Comparison of ENCODE assay signal across 22 cellular contexts in the genomic region with DNA sequence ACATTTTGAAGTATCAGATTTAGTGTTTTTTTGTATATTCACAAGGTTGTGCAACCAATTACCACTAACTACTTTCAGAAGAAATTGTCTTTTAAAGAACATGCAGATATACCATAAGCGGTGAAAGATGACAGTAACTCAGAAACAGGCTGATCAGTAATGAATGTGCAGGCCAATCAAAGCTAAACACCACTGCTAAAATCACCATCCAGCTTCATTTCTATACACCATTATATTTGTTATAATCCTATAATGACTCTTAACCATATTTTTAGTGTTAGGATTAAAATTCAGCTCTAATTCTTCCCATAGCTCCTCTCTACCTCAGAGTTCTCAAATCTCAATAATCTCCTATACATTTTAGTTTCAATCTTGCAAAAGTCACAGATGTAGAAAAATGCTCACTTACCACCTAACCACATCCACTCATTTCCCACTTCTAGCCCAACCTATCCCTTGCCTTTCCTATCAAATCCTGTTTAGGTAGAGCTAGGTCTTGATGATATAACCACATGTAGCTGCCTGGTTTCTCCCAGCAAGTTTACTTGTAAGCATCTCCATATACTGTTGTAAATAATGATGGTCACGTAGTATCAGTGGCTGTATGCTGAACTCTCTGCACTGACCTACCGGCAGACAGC. TPM values are rescaled to one million over a fixed set of nuclear protein-coding genes. Genes with fewer than 3 reads are reported as not detected.
DNase-seq lines count a peak whose midpoint lies in the region; ATAC-seq, FAIRE-seq and TF ChIP-seq lines count a peak whose summit lies in the region.
"Had no signal": no experiment of that assay in that cellular context is flagged by ENCODE, and none has a peak within 500 bp of the region (broad histone marks: within the 10 kb centered on the region; RNA-seq: fewer than 3 reads in every experiment).

No MANE protein-coding gene starts in this region.

- peak overlapping the region; percentile 25 for H3K4me2 ChIP-seq in OCI-LY3 (ENCODE audit: low read length)
- peak overlapping the region; percentile 16 for H3K4me2 ChIP-seq in endothelial cell of umbilical vein (ENCODE audit: insufficient read depth, low read length)

- ATAC-seq in natural killer cell treated with Interleukin-12 subunit alpha and Interleukin-12 subunit beta and Interleukin-15 and Interleukin-18, amount 100 ng/mL, for 72 hours = peak; percentile 40 to 83
- ATAC-seq in natural killer cell = no peak
- ATAC-seq in HG03159 (IDR thresholded peaks at IDR 0.05; ENCODE audit: unreplicated experiment) = no peak
- ATAC-seq in HG03432 (IDR thresholded peaks at IDR 0.05; ENCODE audit: unreplicated experiment) = no peak
- ATAC-seq: left ventricle myocardium superior, PC-3, T-helper 17 cell had no signal

- FAIRE-seq in endothelial cell of umbilical vein (lab: Jason Lieb, UNC) = peak; percentile 55
- FAIRE-seq: frontal cortex had no signal

- no peaks in the 10 kb centered on the region for H3K27me3 ChIP-seq in OCI-LY3 (ENCODE audit: low read depth, low read length)
- no peaks in the 10 kb centered on the region for H3K27me3 ChIP-seq in endothelial cell of umbilical vein (ENCODE audit: control insufficient read depth in 2 of 2, insufficient read depth in 2 of 2, low read length in 2 of 2)
- H3K27me3 ChIP-seq: SJCRH30 had no signal

- POLR2A ChIA-PET in endothelial cell of umbilical vein (lab: Charles Lee) = no interaction called here

- no peak for TF ChIP-seq CTCF in natural killer cell (IDR thresholded peaks at IDR 0.05)
- no peak for TF ChIP-seq CTCF in OCI-LY3 (IDR thresholded peaks at IDR 0.05; ENCODE audit: low read depth, low read length)
- no peak for TF ChIP-seq CTCF in endothelial cell of umbilical vein (IDR thresholded peaks at IDR 0.05; ENCODE audit: extremely low read depth in 1 of 2, insufficient read depth in 1 of 2, low read depth in 1 of 2, low read length in 2 of 2)

- CTCF ChIA-PET in endothelial cell of umbilical vein (lab: Charles Lee) = interaction anchor here (0.9 to 6.0 kb wide), 6 partner anchors 12 to 197 kb away, joined by 3 to 39 read pairs (median 5); a partner anchor contains a TSS

- H3K4me1 ChIP-seq in OCI-LY3 (ENCODE audit: low read length) (peaks cover 51% of the 10 kb centered on the region), endothelial cell of umbilical vein (ENCODE audit: control insufficient read depth, extremely low read depth, insufficient read depth, low read length) (peaks cover 5% of the 10 kb centered on the region)
- H3K4me1 ChIP-seq: SJCRH30 had no signal

- no peaks in the 10 kb centered on the region for H3K27me3 Mint-ChIP-seq in natural killer cell treated with Interleukin-12 subunit alpha and Interleukin-12 subunit beta and Interleukin-15 and Interleukin-18, amount 100 ng/mL, for 72 hours
- H3K27me3 Mint-ChIP-seq in natural killer cell (ENCODE audit: low read depth in 2 of 2) = no peaks in the 10 kb centered on the region
- H3K27me3 Mint-ChIP-seq: activated naive CD4-positive, alpha-beta T cell treated with anti-CD3 and anti-CD28 coated beads, Interleukin-2, amount 10 ng/mL, durations not matched to agents 7 days and 5 days; CD4-positive, alpha-beta T cell; T-helper 17 cell had no signal

- TF ChIP-seq POLR2A in endothelial cell of umbilical vein (IDR thresholded peaks at IDR 0.05; ENCODE audit: low read depth, low read length) = no peak

- no peaks in the 10 kb centered on the region for H3K9me3 Mint-ChIP-seq in natural killer cell treated with Interleukin-12 subunit alpha and Interleukin-12 subunit beta and Interleukin-15 and Interleukin-18, amount 100 ng/mL, for 72 hours
- H3K9me3 Mint-ChIP-seq in natural killer cell = no peaks in the 10 kb centered on the region
- H3K9me3 Mint-ChIP-seq: activated naive CD4-positive, alpha-beta T cell treated with anti-CD3 and anti-CD28 coated beads, Interleukin-2, amount 10 ng/mL, durations not matched to agents 7 days and 5 days; CD4-positive, alpha-beta T cell had no signal

- H3K9me1 ChIP-seq in endothelial cell of umbilical vein (replicated peaks; ENCODE audit: control insufficient read depth, extremely low read depth, insufficient read depth, low read length) = no peaks in the 10 kb centered on the region

- H3K27ac ChIP-seq in OCI-LY3 (ENCODE audit: low read length) (no peak overlapping the region), endothelial cell of umbilical vein (ENCODE audit: insufficient read depth, low read depth, low read length) (no peak overlapping the region)
- H3K27ac ChIP-seq: SJCRH30 had no signal

- no peak overlapping the region for H2AFZ ChIP-seq in OCI-LY3 (ENCODE audit: low read depth, low read length)
- H2AFZ ChIP-seq in endothelial cell of umbilical vein (ENCODE audit: low read depth, low read length) = peak overlapping the region; percentile 64

- H3K9ac ChIP-seq in OCI-LY3 (ENCODE audit: low read length) (no peak overlapping the region), endothelial cell of umbilical vein (replicated peaks; ENCODE audit: extremely low read depth, insufficient read depth, low read length) (no peak overlapping the region)

- H3K79me2 ChIP-seq in OCI-LY3 (ENCODE audit: low read length) = no peaks in the 10 kb centered on the region
- H3K79me2 ChIP-seq in endothelial cell of umbilical vein (ENCODE audit: control insufficient read depth, insufficient read depth, low read length) = no peaks in the 10 kb centered on the region

- H3K27ac Mint-ChIP-seq in natural killer cell treated with Interleukin-12 subunit alpha and Interleukin-12 subunit beta and Interleukin-15 and Interleukin-18, amount 100 ng/mL, for 72 hours = peak overlapping the region; percentile 14 to 61
- H3K27ac Mint-ChIP-seq in natural killer cell = no peak overlapping the region
- H3K27ac Mint-ChIP-seq: activated naive CD4-positive, alpha-beta T cell treated with anti-CD3 and anti-CD28 coated beads, Interleukin-2, amount 10 ng/mL, durations not matched to agents 7 days and 5 days; CD4-positive, alpha-beta T cell had no signal

- peaks cover 1% of the 10 kb centered on the region for H3K36me3 Mint-ChIP-seq in natural killer cell treated with Interleukin-12 subunit alpha and Interleukin-12 subunit beta and Interleukin-15 and Interleukin-18, amount 100 ng/mL, for 72 hours
- no peaks in the 10 kb centered on the region for H3K36me3 Mint-ChIP-seq in natural killer cell

- H3K9me3 ChIP-seq in OCI-LY3 (ENCODE audit: insufficient read depth, low read length) (no peaks in the 10 kb centered on the region), endothelial cell of umbilical vein (replicated peaks; ENCODE audit: control insufficient read depth, insufficient read depth, low read length) (no peaks in the 10 kb centered on the region)
- H3K9me3 ChIP-seq: SJCRH30 had no signal

- intact Hi-C loops in natural killer cell (cut with micrococcal nuclease) (no loop called here), endothelial cell of umbilical vein (cut with micrococcal nuclease) (no loop called here)

- BruUV-seq in endothelial cell of umbilical vein (replicated peaks; lab: Mats Ljungman, UMichigan) = no TSS peak

- no peak for DNase-seq in natural killer cell treated with Interleukin-12 subunit alpha and Interleukin-12 subunit beta and Interleukin-15 and Interleukin-18, amount 100 ng/mL, for 72 hours (ENCODE audit: low spot score)
- DNase-seq in natural killer cell (no peak), endothelial cell of umbilical vein (ENCODE audit: low read depth, low spot score) (no peak), RPMI8226 (no peak)
- DNase-seq: activated CD8-positive, alpha-beta memory T cell treated with anti-CD3 and anti-CD28 coated beads, Interleukin-2, amount 50 U/mL, for 4 hours; activated naive CD4-positive, alpha-beta T cell treated with anti-CD3 and anti-CD28 coated beads, Interleukin-2, amount 10 ng/mL, durations not matched to agents 7 days and 5 days; CD4-positive, alpha-beta T cell; effector CD8-positive, alpha-beta T cell; hypothalamus; Kasumi-1; left ventricle myocardium superior; NCI-H1105; NCI-H2081 treated with DMSO at 0.1 percent for 48 hours; NCI-H82; PC-3; SJCRH30; stimulated activated CD8-positive, alpha-beta memory T cell treated with anti-CD3 and anti-CD28 coated beads, Interleukin-4, amount 100 ng/mL, for 48 hours; T-helper 17 cell had no signal

- H4K20me1 ChIP-seq in OCI-LY3 (ENCODE audit: insufficient read depth, low read length) (no peaks in the 10 kb centered on the region), endothelial cell of umbilical vein (replicated peaks; ENCODE audit: control insufficient read depth, extremely low read depth, insufficient read depth, low read length) (no peaks in the 10 kb centered on the region)

- H3K4me3 ChIP-seq in OCI-LY3 (ENCODE audit: low read length) (no peak overlapping the region), endothelial cell of umbilical vein (replicated peaks in 1 of 3; ENCODE audit: insufficient read depth in 1 of 3, low read depth in 1 of 3, low read length in 3 of 3) (no peak overlapping the region)
- H3K4me3 ChIP-seq: SJCRH30 had no signal

- H3K36me3 ChIP-seq in OCI-LY3 (replicated peaks; ENCODE audit: low read depth, low read length) = peaks cover 34% of the 10 kb centered on the region
- peaks cover 0 to 6% of the 10 kb centered on the region in 2 experiments for H3K36me3 ChIP-seq in endothelial cell of umbilical vein (ENCODE audit: control insufficient read depth in 2 of 2, extremely low read depth in 1 of 2, insufficient read depth in 2 of 2, low read length in 2 of 2)

- peaks cover 10 to 14% of the 10 kb centered on the region in 2 donors for H3K4me1 Mint-ChIP-seq in natural killer cell treated with Interleukin-12 subunit alpha and Interleukin-12 subunit beta and Interleukin-15 and Interleukin-18, amount 100 ng/mL, for 72 hours (ENCODE audit: low read depth in 2 of 2)
- peaks cover 0 to 8% of the 10 kb centered on the region in 2 donors for H3K4me1 Mint-ChIP-seq in natural killer cell

- dilution Hi-C loops in endothelial cell of umbilical vein (cut with MboI; ENCODE audit: extremely low pct_ligation_motif_present, low sequenced_read_pairs) = no loop called here

- H3K4me3 Mint-ChIP-seq in natural killer cell treated with Interleukin-12 subunit alpha and Interleukin-12 subunit beta and Interleukin-15 and Interleukin-18, amount 100 ng/mL, for 72 hours = peak overlapping the region; percentile 49
- H3K4me3 Mint-ChIP-seq in natural killer cell = no peak overlapping the region
- H3K4me3 Mint-ChIP-seq: activated naive CD4-positive, alpha-beta T cell treated with anti-CD3 and anti-CD28 coated beads, Interleukin-2, amount 10 ng/mL, durations not matched to agents 7 days and 5 days; CD4-positive, alpha-beta T cell; T-helper 17 cell had no signal

RNA-seq across cellular contexts. Expression of a gene that starts 16.6 kb away (rescaled TPM):
- 10 to 100 TPM; 10.8 to 16.2 TPM for total RNA-seq in natural killer cell treated with Interleukin-12 subunit alpha and Interleukin-12 subunit beta and Interleukin-15 and Interleukin-18, amount 100 ng/mL, for 72 hours
- total RNA-seq in natural killer cell (1 to 10 TPM; 4.7 to 9.7 (median 7.0) TPM), endothelial cell of umbilical vein (26.4 and 28.0 TPM in 2 replicates)
- polyA plus RNA-seq in endothelial cell of umbilical vein = 20.5 and 25.5 TPM in 2 replicates
- polyA plus RNA-seq in endothelial cell of umbilical vein (2011; cell fraction: cytosol; rRNA removed) = 17.4 and 21.0 TPM in 2 replicates
- 9.0 and 12.0 TPM in 2 replicates for polyA plus RNA-seq in endothelial cell of umbilical vein (2011; cell fraction: nucleus; rRNA removed)
- polyA plus RNA-seq in endothelial cell of umbilical vein (2012) = 12.1 and 24.0 TPM in 2 replicates
- 26.5 and 30.0 TPM in 2 replicates for polyA minus RNA-seq in endothelial cell of umbilical vein
- polyA minus RNA-seq in endothelial cell of umbilical vein (2011; cell fraction: cytosol; rRNA and poly(A)+ RNA removed) = 10.4 TPM
- 11.8 and 14.5 TPM in 2 replicates for polyA minus RNA-seq in endothelial cell of umbilical vein (2011; cell fraction: nucleus; rRNA and poly(A)+ RNA removed)

Comparison
In these comparisons a context has a peak if more than half of its experiments do, and no peak if none do; other contexts are left out.
1. ATAC-seq: peak in natural killer cell treated with Interleukin-12 subunit alpha and Interleukin-12 subunit beta and Interleukin-15 and Interleukin-18, amount 100 ng/mL, for 72 hours (2 of 2); none in natural killer cell (0 of 3), HG03159 (single experiment) and HG03432 (single experiment).
2. H3K27ac Mint-ChIP-seq: peak in natural killer cell treated with Interleukin-12 subunit alpha and Interleukin-12 subunit beta and Interleukin-15 and Interleukin-18, amount 100 ng/mL, for 72 hours (2 of 2); none in natural killer cell (0 of 2).